10 cellular contexts compared by ENCODE assay signal in the genomic region with DNA sequence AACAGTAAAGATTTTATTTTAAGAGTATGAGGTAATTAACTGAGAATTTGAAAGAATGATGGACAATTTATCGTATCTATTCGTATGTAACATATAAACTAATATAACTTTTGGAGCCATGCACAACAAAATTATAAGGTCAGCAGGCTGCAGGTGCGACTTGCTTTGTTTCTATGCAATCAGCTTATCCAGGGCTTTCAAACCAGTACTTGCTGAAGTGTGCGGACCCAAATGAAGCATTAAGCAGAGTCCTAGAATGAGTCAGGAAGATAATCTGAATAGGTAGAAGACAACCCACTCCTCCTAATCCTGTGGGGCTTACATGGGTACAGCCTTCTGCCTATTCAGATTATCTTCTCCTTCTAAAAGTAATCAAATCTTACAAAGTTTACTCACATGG. TPM values are rescaled to one million over a fixed set of nuclear protein-coding genes. Genes with fewer than 3 reads are reported as not detected.
DNase-seq lines count a peak whose midpoint lies in the region; ATAC-seq and TF ChIP-seq lines count a peak whose summit lies in the region.
"Had no signal": no experiment of that assay in that cellular context is flagged by ENCODE, and none has a peak within 500 bp of the region (broad histone marks: within the 10 kb centered on the region; RNA-seq: fewer than 3 reads in every experiment).

No MANE protein-coding gene starts in this region.

- TF ChIP-seq CTCF in AG04449 (IDR thresholded peaks at IDR 0.05; ENCODE audit: insufficient read depth, low read length, missing control alignments) (no peak), HFF-Myc (IDR thresholded peaks at IDR 0.05; ENCODE audit: low read depth, low read length, missing control alignments) (no peak), kidney epithelial cell (IDR thresholded peaks at IDR 0.05; ENCODE audit: insufficient read depth, low read length, poor library complexity, severe bottlenecking) (no peak), ovary (IDR thresholded peaks at IDR 0.05) (no peak)

- POLR2A ChIA-PET in AG04449 (lab: Yijun Ruan, JAX) = no interaction called here
- POLR2A ChIA-PET in activated CD8-positive, alpha-beta T cell treated with anti-CD3 and anti-CD28 coated beads, Interleukin-2, amount 10 ng/mL, durations not matched to agents 7 days and 5 days (lab: Charles Lee) = interaction anchor here (0.7 to 2.0 kb wide), 12 partner anchors 9 to 161 kb away, joined by 3 to 8 read pairs (median 4); partner anchors contain the start of genes LETM1 and SLBP

- no peak for TF ChIP-seq POLR2A in ovary (IDR thresholded peaks at IDR 0.05)

- peak overlapping the region; percentile 99 for H3K27ac Mint-ChIP-seq in activated CD8-positive, alpha-beta T cell treated with anti-CD3 and anti-CD28 coated beads, Interleukin-2, amount 10 ng/mL, durations not matched to agents 7 days and 5 days

- WGBS in ovary, 3 donors = 89 to 93% (median 89%) methylated on average over 4 of the region's 4 CpGs

- DNase-seq in AG04449 (ENCODE audit: low read depth, low spot score) = no peak
- no peak for DNase-seq in HFF-Myc (ENCODE audit: extremely low read depth, low read depth)
- DNase-seq in activated CD8-positive, alpha-beta T cell treated with anti-CD3 and anti-CD28 coated beads, Interleukin-2, amount 10 ng/mL, durations not matched to agents 7 days and 5 days = no peak
- DNase-seq in kidney epithelial cell (ENCODE audit: low read depth) = no peak
- DNase-seq in ovary = no peak
- DNase-seq: NCI-H2171 treated with DMSO at 0.1 percent for 48 hours, uterus had no signal

- no peak for TF ChIP-seq EP300 in ovary (IDR thresholded peaks at IDR 0.05)

- H3K27me3 Mint-ChIP-seq in activated CD8-positive, alpha-beta T cell treated with anti-CD3 and anti-CD28 coated beads, Interleukin-2, amount 10 ng/mL, durations not matched to agents 7 days and 5 days (ENCODE audit: low read depth) = no peaks in the 10 kb centered on the region

- H3K27ac ChIP-seq in ovary = no peak overlapping the region
- H3K27ac ChIP-seq: uterus had no signal

- no peak for ATAC-seq in activated CD8-positive, alpha-beta T cell treated with anti-CD3 and anti-CD28 coated beads, Interleukin-2, amount 10 ng/mL, durations not matched to agents 7 days and 5 days
- ATAC-seq in GM18502 (IDR thresholded peaks at IDR 0.05; ENCODE audit: poor library complexity, unreplicated experiment) (no peak), HG02798 (IDR thresholded peaks at IDR 0.05; ENCODE audit: poor library complexity, unreplicated experiment) (no peak), GM18520 (IDR thresholded peaks at IDR 0.05; ENCODE audit: unreplicated experiment) (no peak)

- peak overlapping the region; percentile 70 for H3K4me3 ChIP-seq in AG04449 (ENCODE audit: low read depth, low read length)
- peak overlapping the region; percentile 83 for H3K4me3 ChIP-seq in HFF-Myc (replicated peaks; ENCODE audit: low read depth, low read length)
- H3K4me3 ChIP-seq in kidney epithelial cell (ENCODE audit: low read depth, low read length) = peak overlapping the region; percentile 90
- H3K4me3 ChIP-seq in ovary = no peak overlapping the region
- H3K4me3 ChIP-seq: uterus had no signal

- peak overlapping the region; percentile 90 for H3K4me3 Mint-ChIP-seq in activated CD8-positive, alpha-beta T cell treated with anti-CD3 and anti-CD28 coated beads, Interleukin-2, amount 10 ng/mL, durations not matched to agents 7 days and 5 days

- no peaks in the 10 kb centered on the region for H3K9me3 ChIP-seq in ovary
- H3K9me3 ChIP-seq: uterus had no signal

- intact Hi-C loops in ovary (cut with DNase I) = no loop called here

- H3K36me3 Mint-ChIP-seq in activated CD8-positive, alpha-beta T cell treated with anti-CD3 and anti-CD28 coated beads, Interleukin-2, amount 10 ng/mL, durations not matched to agents 7 days and 5 days (ENCODE audit: low read depth) = peaks cover 40% of the 10 kb centered on the region

- no peaks in the 10 kb centered on the region for H3K4me1 ChIP-seq in ovary (ENCODE audit: insufficient read depth)
- H3K4me1 ChIP-seq: uterus had no signal

- peaks cover 57% of the 10 kb centered on the region for H3K4me1 Mint-ChIP-seq in activated CD8-positive, alpha-beta T cell treated with anti-CD3 and anti-CD28 coated beads, Interleukin-2, amount 10 ng/mL, durations not matched to agents 7 days and 5 days (ENCODE audit: low read depth)

- H3K36me3 ChIP-seq in kidney epithelial cell (ENCODE audit: control insufficient read depth, insufficient read depth, low read length) (no peaks in the 10 kb centered on the region), ovary (no peaks in the 10 kb centered on the region)
- H3K36me3 ChIP-seq: uterus had no signal

- H3K27me3 ChIP-seq in kidney epithelial cell (ENCODE audit: control insufficient read depth, insufficient read depth, low read length) (no peaks in the 10 kb centered on the region), ovary (no peaks in the 10 kb centered on the region)
- H3K27me3 ChIP-seq: uterus had no signal

- no peaks in the 10 kb centered on the region for H3K9me3 Mint-ChIP-seq in activated CD8-positive, alpha-beta T cell treated with anti-CD3 and anti-CD28 coated beads, Interleukin-2, amount 10 ng/mL, durations not matched to agents 7 days and 5 days (ENCODE audit: insufficient read depth)

- CTCF ChIA-PET in AG04449 (lab: Yijun Ruan, JAX) = interaction anchor here (1.8 to 4.0 kb wide), 2 partner anchors 26 to 37 kb away, joined by 7 to 29 read pairs; no protein-coding TSS in a partner anchor
- CTCF ChIA-PET in activated CD8-positive, alpha-beta T cell treated with anti-CD3 and anti-CD28 coated beads, Interleukin-2, amount 10 ng/mL, durations not matched to agents 7 days and 5 days (lab: Charles Lee) = interaction anchor here (0.9 to 2.9 kb wide), 3 partner anchors 10 to 180 kb away, joined by 3 to 24 read pairs (median 4); no protein-coding TSS in a partner anchor

RNA-seq across cellular contexts. Expression of gene NSD2, which starts 2.1 kb away (rescaled TPM):
- 100 to 1,000 TPM; 287 to 290 TPM for total RNA-seq in activated CD8-positive, alpha-beta T cell treated with anti-CD3 and anti-CD28 coated beads, Interleukin-2, amount 10 ng/mL, durations not matched to agents 7 days and 5 days
- total RNA-seq in kidney epithelial cell (62.4 and 68.5 TPM in 2 replicates), ovary (10 to 100 TPM; 18.5 to 41.9 (median 23.4) TPM)
- polyA plus RNA-seq in ovary = 10 to 100 TPM in 1 of 2 donors, 1 to 10 TPM in 1; 9.1 to 20.1 TPM

RNA-seq across cellular contexts. Expression of gene LETM1, which starts 17.3 kb away (rescaled TPM):
- 10 to 100 TPM; 56.6 to 58.9 TPM for total RNA-seq in activated CD8-positive, alpha-beta T cell treated with anti-CD3 and anti-CD28 coated beads, Interleukin-2, amount 10 ng/mL, durations not matched to agents 7 days and 5 days
- total RNA-seq in kidney epithelial cell (41.5 and 49.0 TPM in 2 replicates), ovary (10 to 100 TPM; 22.7 to 43.6 (median 31.0) TPM)
- 10 to 100 TPM in 1 of 2 donors, 1 to 10 TPM in 1; 9.3 to 11.9 TPM for polyA plus RNA-seq in ovary
